In the genomic region with DNA sequence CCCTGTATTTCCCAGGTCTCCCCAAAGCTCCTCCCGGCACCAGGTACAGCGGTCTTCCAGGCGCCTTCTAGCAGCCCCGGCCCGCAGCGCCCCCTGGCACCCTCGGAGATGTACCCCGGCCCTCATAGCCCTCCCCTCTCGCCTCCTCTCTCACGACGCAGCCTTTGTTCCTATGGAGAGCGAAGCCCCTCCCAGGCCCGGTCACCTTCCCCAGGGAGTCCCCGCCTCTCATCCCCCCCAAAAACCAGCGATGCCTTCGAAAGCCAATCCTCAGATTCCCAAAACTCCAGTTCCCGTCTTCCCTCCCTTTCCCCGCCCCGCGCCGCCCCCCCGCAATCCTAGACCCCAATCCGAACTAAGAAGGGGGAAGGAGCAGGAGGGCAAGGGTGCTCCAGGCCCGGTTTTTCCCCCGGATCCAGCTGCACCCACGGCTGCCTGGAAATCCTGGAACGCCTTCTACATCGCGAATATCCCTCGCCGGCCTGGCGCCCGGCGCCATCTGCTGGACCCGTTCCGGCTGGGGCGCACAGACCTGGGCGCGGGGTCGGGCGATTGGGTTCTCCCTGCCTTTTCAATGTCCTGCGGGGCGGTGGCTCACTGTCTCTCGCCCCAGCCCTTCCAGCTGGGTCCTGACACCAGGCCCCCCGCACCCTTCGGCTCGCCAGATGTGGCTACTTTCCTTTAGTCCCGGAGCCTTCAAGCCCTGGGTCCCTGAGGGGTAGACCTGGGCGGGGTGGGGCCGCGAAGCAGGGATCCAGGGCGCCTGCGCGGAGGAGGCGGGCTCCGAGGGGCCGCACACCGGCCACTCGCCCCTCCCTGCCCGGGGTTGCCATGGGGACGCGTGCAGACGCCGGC, we compare ENCODE assay signal across 8 cellular contexts. TPM values are rescaled to one million over a fixed set of nuclear protein-coding genes. Genes with fewer than 3 reads are reported as not detected.
DNase-seq lines count a peak whose midpoint lies in the region; ATAC-seq and TF ChIP-seq lines count a peak whose summit lies in the region.

A gene with protein sequence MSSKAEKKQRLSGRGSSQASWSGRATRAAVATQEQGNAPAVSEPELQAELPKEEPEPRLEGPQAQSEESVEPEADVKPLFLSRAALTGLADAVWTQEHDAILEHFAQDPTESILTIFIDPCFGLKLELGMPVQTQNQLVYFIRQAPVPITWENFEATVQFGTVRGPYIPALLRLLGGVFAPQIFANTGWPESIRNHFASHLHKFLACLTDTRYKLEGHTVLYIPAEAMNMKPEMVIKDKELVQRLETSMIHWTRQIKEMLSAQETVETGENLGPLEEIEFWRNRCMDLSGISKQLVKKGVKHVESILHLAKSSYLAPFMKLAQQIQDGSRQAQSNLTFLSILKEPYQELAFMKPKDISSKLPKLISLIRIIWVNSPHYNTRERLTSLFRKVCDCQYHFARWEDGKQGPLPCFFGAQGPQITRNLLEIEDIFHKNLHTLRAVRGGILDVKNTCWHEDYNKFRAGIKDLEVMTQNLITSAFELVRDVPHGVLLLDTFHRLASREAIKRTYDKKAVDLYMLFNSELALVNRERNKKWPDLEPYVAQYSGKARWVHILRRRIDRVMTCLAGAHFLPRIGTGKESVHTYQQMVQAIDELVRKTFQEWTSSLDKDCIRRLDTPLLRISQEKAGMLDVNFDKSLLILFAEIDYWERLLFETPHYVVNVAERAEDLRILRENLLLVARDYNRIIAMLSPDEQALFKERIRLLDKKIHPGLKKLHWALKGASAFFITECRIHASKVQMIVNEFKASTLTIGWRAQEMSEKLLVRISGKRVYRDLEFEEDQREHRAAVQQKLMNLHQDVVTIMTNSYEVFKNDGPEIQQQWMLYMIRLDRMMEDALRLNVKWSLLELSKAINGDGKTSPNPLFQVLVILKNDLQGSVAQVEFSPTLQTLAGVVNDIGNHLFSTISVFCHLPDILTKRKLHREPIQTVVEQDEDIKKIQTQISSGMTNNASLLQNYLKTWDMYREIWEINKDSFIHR (N-terminal part only) (plus strand): TSS at position 844 of the 855 bp plus-strand sequence. CDS start 1,991 bp downstream, outside the sequence.

- H3K4me1 ChIP-seq in effector memory CD4-positive, alpha-beta T cell (ENCODE audit: control insufficient read depth, insufficient read depth, low read length, poor library complexity, severe bottlenecking), result peaks cover 18% of the 10 kb centered on the region
- H3K4me1 ChIP-seq in right lobe of liver, result peaks cover 0 to 3% (median 0%) of the 10 kb centered on the region in 4 donors

- H3K36me3 ChIP-seq in effector memory CD4-positive, alpha-beta T cell (ENCODE audit: control insufficient read depth, insufficient read depth, low read length), result no peaks in the 10 kb centered on the region
- H3K36me3 ChIP-seq in right lobe of liver, result no peaks in the 10 kb centered on the region

- H3K9me3 Mint-ChIP-seq in WTC11, result no peaks in the 10 kb centered on the region

- peak; percentile 51 for DNase-seq in activated naive CD4-positive, alpha-beta T cell treated with Interleukin-2 at 50 U/mL for 16 hours
- DNase-seq in activated naive CD4-positive, alpha-beta T cell (lab: John Stamatoyannopoulos, UW), result no peak
- peak; percentile 82 to 86 for DNase-seq in NCI-H2081 (lab: John Stamatoyannopoulos, UW)
- peak; percentile 96 for DNase-seq in WTC11 (ENCODE audit: low spot score)
- no peak for DNase-seq in effector memory CD4-positive, alpha-beta T cell
- peak; percentile 64 to 67 (median 66) for DNase-seq in right lobe of liver
- DNase-seq in stimulated activated CD4-positive, alpha-beta T cell treated with anti-CD3 and anti-CD28 coated beads, TNF-alpha, amount 100 ng/mL, for 48 hours (ENCODE audit: low read depth in 3 of 3), result peak; percentile 9 to 50 (median 17)

- peak within 1 kb of the TSS; percentile 37 for H3K4me3 ChIP-seq in effector memory CD4-positive, alpha-beta T cell (ENCODE audit: insufficient read depth, low read depth, low read length, poor library complexity, severe bottlenecking)
- H3K4me3 ChIP-seq in right lobe of liver, result peak within 1 kb of the TSS; percentile 37 to 49 (median 48)

- no peaks in the 10 kb centered on the region for H3K9me3 ChIP-seq in effector memory CD4-positive, alpha-beta T cell (ENCODE audit: control insufficient read depth, low read length)
- no peaks in the 10 kb centered on the region for H3K9me3 ChIP-seq in right lobe of liver

- CTCF ChIA-PET in WTC11 (lab: Charles Lee), result interaction anchor here (0.5 to 8.0 kb wide), 52 partner anchors 11 to 825 kb away, joined by 3 to 120 read pairs (median 4); a partner anchor contains a TSS

- ATAC-seq in WTC11 (peak; percentile 88), right lobe of liver (peak; percentile 76 to 92 (median 86)), HG02759 (IDR thresholded peaks at IDR 0.05; ENCODE audit: unreplicated experiment) (no peak)

- H3K4me1 Mint-ChIP-seq in WTC11, result peaks cover 36% of the 10 kb centered on the region

- H3K27ac ChIP-seq in effector memory CD4-positive, alpha-beta T cell (ENCODE audit: insufficient read depth, low read length, poor library complexity, severe bottlenecking), result no peak within 1 kb of the TSS
- no peak within 1 kb of the TSS for H3K27ac ChIP-seq in right lobe of liver

- TF ChIP-seq POLR2A in right lobe of liver (IDR thresholded peaks at IDR 0.05), result no peak

- H3K27ac Mint-ChIP-seq in WTC11, result peak within 1 kb of the TSS; percentile 72; the same call in 1 of the 2 replicates

- peaks cover 47% of the 10 kb centered on the region for H3K27me3 Mint-ChIP-seq in WTC11 (ENCODE audit: low read depth)

- under 1% methylated on average over 40 of the region's 64 CpGs for WGBS in right lobe of liver (ENCODE audit: insufficient coverage, low coverage, low lambda C conversion rate, missing lambda C conversion rate)

- H3K27me3 ChIP-seq in effector memory CD4-positive, alpha-beta T cell (replicated peaks; ENCODE audit: control insufficient read depth, insufficient read depth, low read length, poor library complexity, severe bottlenecking), result peaks cover 31% of the 10 kb centered on the region
- peaks cover 0 to 19% of the 10 kb centered on the region in 2 donors for H3K27me3 ChIP-seq in right lobe of liver

- intact Hi-C loops in right lobe of liver (cut with DNase I), result no loop called here

- TF ChIP-seq CTCF in WTC11 (IDR thresholded peaks at IDR 0.05), result no peak
- TF ChIP-seq CTCF in right lobe of liver (IDR thresholded peaks at IDR 0.05), result peak; percentile 28 to 50 (median 36)

- H3K36me3 Mint-ChIP-seq in WTC11, result no peaks in the 10 kb centered on the region

- H3K4me3 Mint-ChIP-seq in WTC11, result peak within 1 kb of the TSS; percentile 83

- POLR2A ChIA-PET in WTC11 (lab: Charles Lee), result interaction anchor here (0.6 to 2.3 kb wide), 10 partner anchors 12 to 140 kb away, joined by 4 to 18 read pairs (median 6); a partner anchor contains a TSS

TF ChIP-seq in WTC11, 78 proteins besides CTCF, POLR2A, EP300 and RAD21 (continues in another document):
- TF ChIP-seq SP1 (CRISPR knock-in tag; conservative IDR thresholded peaks at IDR 0.05), result peak; percentile 85
- TF ChIP-seq GTF2I (CRISPR knock-in tag; conservative IDR thresholded peaks at IDR 0.05), result no peak
- TF ChIP-seq, protein P1, sequence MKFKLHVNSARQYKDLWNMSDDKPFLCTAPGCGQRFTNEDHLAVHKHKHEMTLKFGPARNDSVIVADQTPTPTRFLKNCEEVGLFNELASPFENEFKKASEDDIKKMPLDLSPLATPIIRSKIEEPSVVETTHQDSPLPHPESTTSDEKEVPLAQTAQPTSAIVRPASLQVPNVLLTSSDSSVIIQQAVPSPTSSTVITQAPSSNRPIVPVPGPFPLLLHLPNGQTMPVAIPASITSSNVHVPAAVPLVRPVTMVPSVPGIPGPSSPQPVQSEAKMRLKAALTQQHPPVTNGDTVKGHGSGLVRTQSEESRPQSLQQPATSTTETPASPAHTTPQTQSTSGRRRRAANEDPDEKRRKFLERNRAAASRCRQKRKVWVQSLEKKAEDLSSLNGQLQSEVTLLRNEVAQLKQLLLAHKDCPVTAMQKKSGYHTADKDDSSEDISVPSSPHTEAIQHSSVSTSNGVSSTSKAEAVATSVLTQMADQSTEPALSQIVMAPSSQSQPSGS (CRISPR knock-in tag; IDR thresholded peaks at IDR 0.05; ENCODE audit: borderline replicate concordance, low read depth), result no peak
- peak; percentile 32; the same call in 1 of the 2 replicates for TF ChIP-seq MYBL2 (CRISPR knock-in tag; IDR thresholded peaks at IDR 0.05)
- no peak for TF ChIP-seq ATF1 (CRISPR knock-in tag; IDR thresholded peaks at IDR 0.05)
- TF ChIP-seq ZNF138 (CRISPR knock-in tag; conservative IDR thresholded peaks at IDR 0.05), result 0 out of 2 replicates have a peak, but pooled peaks have one; percentile 29
- no peak for TF ChIP-seq NR3C1 (CRISPR knock-in tag; conservative IDR thresholded peaks at IDR 0.05; ENCODE audit: low read depth)
- TF ChIP-seq ZBTB21 (CRISPR knock-in tag; IDR thresholded peaks at IDR 0.05; ENCODE audit: borderline replicate concordance), result 0 out of 2 replicates have a peak, but pooled peaks have one; percentile 46
- TF ChIP-seq, protein P2, sequence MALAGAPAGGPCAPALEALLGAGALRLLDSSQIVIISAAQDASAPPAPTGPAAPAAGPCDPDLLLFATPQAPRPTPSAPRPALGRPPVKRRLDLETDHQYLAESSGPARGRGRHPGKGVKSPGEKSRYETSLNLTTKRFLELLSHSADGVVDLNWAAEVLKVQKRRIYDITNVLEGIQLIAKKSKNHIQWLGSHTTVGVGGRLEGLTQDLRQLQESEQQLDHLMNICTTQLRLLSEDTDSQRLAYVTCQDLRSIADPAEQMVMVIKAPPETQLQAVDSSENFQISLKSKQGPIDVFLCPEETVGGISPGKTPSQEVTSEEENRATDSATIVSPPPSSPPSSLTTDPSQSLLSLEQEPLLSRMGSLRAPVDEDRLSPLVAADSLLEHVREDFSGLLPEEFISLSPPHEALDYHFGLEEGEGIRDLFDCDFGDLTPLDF (CRISPR knock-in tag; IDR thresholded peaks at IDR 0.05), result peak; percentile 62; the same call in 1 of the 2 replicates
- TF ChIP-seq, protein P3, sequence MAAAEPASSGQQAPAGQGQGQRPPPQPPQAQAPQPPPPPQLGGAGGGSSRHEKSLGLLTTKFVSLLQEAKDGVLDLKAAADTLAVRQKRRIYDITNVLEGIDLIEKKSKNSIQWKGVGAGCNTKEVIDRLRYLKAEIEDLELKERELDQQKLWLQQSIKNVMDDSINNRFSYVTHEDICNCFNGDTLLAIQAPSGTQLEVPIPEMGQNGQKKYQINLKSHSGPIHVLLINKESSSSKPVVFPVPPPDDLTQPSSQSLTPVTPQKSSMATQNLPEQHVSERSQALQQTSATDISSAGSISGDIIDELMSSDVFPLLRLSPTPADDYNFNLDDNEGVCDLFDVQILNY (CRISPR knock-in tag; IDR thresholded peaks at IDR 0.05), result 0 out of 2 replicates have a peak, but pooled peaks have one; percentile 60
- TF ChIP-seq KAT7 (CRISPR knock-in tag; IDR thresholded peaks at IDR 0.05; ENCODE audit: borderline replicate concordance), result 0 out of 2 replicates have a peak, but pooled peaks have one; percentile 71

RNA-seq across cellular contexts. Expression of the gene that starts here (rescaled TPM):
- total RNA-seq in WTC11 (2021) (0.17 to 0.34 TPM (median 0.27 TPM) in 3 replicates), right lobe of liver (under 1 TPM; 0.12 to 0.38 (median 0.27) TPM)

Comparison
In these comparisons a context has a peak if more than half of its experiments do, and no peak if none do; other contexts are left out.
1. DNase-seq: peak in activated naive CD4-positive, alpha-beta T cell treated with Interleukin-2 at 50 U/mL for 16 hours (single experiment), NCI-H2081 (2 of 2) and stimulated activated CD4-positive, alpha-beta T cell treated with anti-CD3 and anti-CD28 coated beads, TNF-alpha, amount 100 ng/mL, for 48 hours (3 of 3); none in activated naive CD4-positive, alpha-beta T cell (0 of 4) and effector memory CD4-positive, alpha-beta T cell (0 of 3).
2. Peak in DNase-seq and ATAC-seq in WTC11; RNA of the gene not detected or under 1 TPM.
3. Peak in DNase-seq, ATAC-seq and H3K4me3 ChIP-seq in right lobe of liver; RNA of the gene not detected or under 1 TPM.